27 cellular contexts compared by ENCODE assay signal in genomic region chr2:215236131-215236530, GRCh38.
"Had no signal": no experiment of that assay in that cellular context is flagged by ENCODE, and none has a peak within 500 bp of the region (broad histone marks: within the 10 kb centered on the region; RNA-seq: fewer than 3 reads in every experiment).

No MANE protein-coding gene starts in this region.

- H3K36me3 Mint-ChIP-seq: immature natural killer cell; mesothelial cell of epicardium; naive thymus-derived CD4-positive, alpha-beta T cell; stimulated activated memory B cell treated with anti-CD40 and anti-IgM and Interleukin-4, amounts not matched to agents 10 μg/mL and 1 μg/mL and 100 μg/mL, for 72 hours; type B pancreatic cell had no signal

- H3K27me3 Mint-ChIP-seq: stimulated activated memory B cell treated with anti-CD40 and anti-IgM and Interleukin-4, amounts not matched to agents 10 μg/mL and 1 μg/mL and 100 μg/mL, for 72 hours; type B pancreatic cell had no signal

- H3K4me1 Mint-ChIP-seq: immature natural killer cell; mesothelial cell of epicardium; naive thymus-derived CD4-positive, alpha-beta T cell; nephron progenitor cell; stimulated activated memory B cell treated with anti-CD40 and anti-IgM and Interleukin-4, amounts not matched to agents 10 μg/mL and 1 μg/mL and 100 μg/mL, for 72 hours had no signal

- H3K4me3 Mint-ChIP-seq: endodermal cell; immature natural killer cell; mesothelial cell of epicardium; naive thymus-derived CD4-positive, alpha-beta T cell; nephron progenitor cell; stimulated activated memory B cell treated with anti-CD40 and anti-IgM and Interleukin-4, amounts not matched to agents 10 μg/mL and 1 μg/mL and 100 μg/mL, for 72 hours; type B pancreatic cell had no signal

- H3K27me3 ChIP-seq: dorsolateral prefrontal cortex, esophagus muscularis mucosa, foreskin keratinocyte, left lung, spleen, testis, tibial artery had no signal

- DNase-seq: dorsolateral prefrontal cortex; effector CD8-positive, alpha-beta T cell; endodermal cell; foreskin keratinocyte; hypothalamus; immature natural killer cell; islet precursor cell; left lung; mesenchymal stem cell; mucosa of descending colon; naive thymus-derived CD4-positive, alpha-beta T cell; nephron progenitor cell; nucleus accumbens; right cardiac atrium; spleen; stimulated activated CD4-positive, alpha-beta T cell treated with anti-CD3 and anti-CD28 coated beads, Interleukin-4, amount 100 ng/mL, for 4 hours; stimulated activated naive CD8-positive, alpha-beta T cell treated with anti-CD3 and anti-CD28 coated beads, Interleukin-15, Interleukin-2, amounts not matched to agents 100 U/mL and 50 U/mL, for 24 hours; substantia nigra; testis; tibial artery had no signal

- H3K27ac Mint-ChIP-seq: endodermal cell; immature natural killer cell; mesothelial cell of epicardium; naive thymus-derived CD4-positive, alpha-beta T cell; nephron progenitor cell; stimulated activated memory B cell treated with anti-CD40 and anti-IgM and Interleukin-4, amounts not matched to agents 10 μg/mL and 1 μg/mL and 100 μg/mL, for 72 hours; type B pancreatic cell had no signal

- H3K9me3 Mint-ChIP-seq: endodermal cell; immature natural killer cell; mesothelial cell of epicardium; naive thymus-derived CD4-positive, alpha-beta T cell; nephron progenitor cell; stimulated activated memory B cell treated with anti-CD40 and anti-IgM and Interleukin-4, amounts not matched to agents 10 μg/mL and 1 μg/mL and 100 μg/mL, for 72 hours; type B pancreatic cell had no signal

- ATAC-seq: foreskin keratinocyte; left lung; mucosa of descending colon; naive thymus-derived CD4-positive, alpha-beta T cell; right cardiac atrium; stimulated activated memory B cell treated with anti-CD40 and anti-IgM and Interleukin-4, amounts not matched to agents 10 μg/mL and 1 μg/mL and 100 μg/mL, for 72 hours; stimulated activated naive CD8-positive, alpha-beta T cell treated with anti-CD3 and anti-CD28 coated beads, Interleukin-15, Interleukin-2, amounts not matched to agents 100 U/mL and 50 U/mL, for 24 hours had no signal

- H3K27ac ChIP-seq: dorsolateral prefrontal cortex, epithelial cell of prostate, esophagus muscularis mucosa, foreskin keratinocyte, left lung, prostate gland, skin epidermis, spleen, testis, tibial artery had no signal

- H3K4me1 ChIP-seq: esophagus muscularis mucosa, foreskin keratinocyte, left lung, prostate gland, spleen, tibial artery had no signal

- H3K4me3 ChIP-seq: dorsolateral prefrontal cortex, esophagus muscularis mucosa, left lung, mucosa of descending colon, prostate gland, skin epidermis, spleen, testis, tibial artery had no signal

- H3K36me3 ChIP-seq: esophagus muscularis mucosa, left lung, prostate gland, spleen, tibial artery had no signal
